ENCODE assay signal across 25 cellular contexts in the genomic region with DNA sequence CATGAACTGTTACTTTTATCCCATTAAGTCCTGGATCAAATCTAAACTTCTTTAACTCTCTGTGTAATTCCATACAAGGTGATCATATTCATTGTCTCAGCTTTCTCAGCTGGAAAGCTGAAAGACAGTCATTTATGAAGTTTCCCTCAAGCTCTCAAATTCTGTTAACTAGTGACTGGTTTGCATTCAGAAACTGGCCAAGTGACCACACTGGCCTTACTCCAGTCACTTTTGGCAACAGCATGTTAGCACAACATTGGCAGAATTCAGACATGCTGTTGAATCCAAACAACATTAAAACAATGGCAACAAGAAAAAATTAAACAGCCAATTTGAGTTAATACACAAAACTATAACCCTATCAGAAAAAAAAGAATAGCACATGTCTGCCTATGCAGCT.
"Had no signal": no experiment of that assay in that cellular context is flagged by ENCODE, and none has a peak within 500 bp of the region (broad histone marks: within the 10 kb centered on the region; RNA-seq: fewer than 3 reads in every experiment).

No MANE protein-coding gene starts in this region.

- H3K36me3 ChIP-seq: esophagus squamous epithelium, right lobe of liver, thoracic aorta, uterus had no signal

- ATAC-seq: activated CD4-positive, CD25-positive, alpha-beta regulatory T cell treated with anti-CD3 and anti-CD28 coated beads, Interleukin-2, amount 50 U/mL, for 24 hours; left cardiac atrium; naive thymus-derived CD4-positive, alpha-beta T cell; stimulated activated naive CD8-positive, alpha-beta T cell treated with anti-CD3 and anti-CD28 coated beads, Interleukin-15, Interleukin-2, amounts not matched to agents 100 U/mL and 50 U/mL, for 24 hours had no signal

- H3K9me3 ChIP-seq: esophagus squamous epithelium, right lobe of liver, thoracic aorta, uterus had no signal

- H3K4me2 ChIP-seq: hepatocyte had no signal

- H3K27ac ChIP-seq: esophagus squamous epithelium, hepatocyte, parathyroid adenoma, right lobe of liver, thoracic aorta, uterus, VCaP had no signal

- DNase-seq: activated CD4-positive, alpha-beta memory T cell treated with anti-CD3 and anti-CD28 coated beads for 36 hours; activated CD4-positive, alpha-beta T cell treated with anti-CD3 and anti-CD28 coated beads for 48 hours; activated CD8-positive, alpha-beta memory T cell treated with anti-CD3 and anti-CD28 coated beads, Interleukin-2, amount 50 U/mL, for 4 hours; activated gamma-delta T cell; activated naive CD4-positive, alpha-beta T cell treated with anti-CD3 and anti-CD28 coated beads, Interleukin-2, amount 50 U/mL, for 16 hours; activated T-cell treated with anti-CD3 and anti-CD28 coated beads, Interleukin-2, amount 50 U/mL, for 1 hour; amniotic stem cell; endodermal cell; esophagus squamous epithelium; glutamatergic neuron; islet precursor cell; left cardiac atrium; mammary epithelial cell; naive thymus-derived CD4-positive, alpha-beta T cell; right lobe of liver; stimulated activated CD4-positive, alpha-beta T cell treated with anti-CD3 and anti-CD28 coated beads, Interleukin-2, amount 100 ng/mL, for 48 hours; stimulated activated naive CD8-positive, alpha-beta T cell treated with anti-CD3 and anti-CD28 coated beads, Interleukin-15, Interleukin-2, amounts not matched to agents 100 U/mL and 50 U/mL, for 24 hours; SW 1271; T-helper 9 cell; uterus had no signal

- H3K4me1 ChIP-seq: esophagus squamous epithelium, parathyroid adenoma, right lobe of liver, uterus had no signal

- H3K27me3 ChIP-seq: esophagus squamous epithelium, hepatocyte, right lobe of liver, uterus had no signal

- H3K9ac ChIP-seq: parathyroid adenoma had no signal

- H2AFZ ChIP-seq: hepatocyte, parathyroid adenoma had no signal

- H3K4me3 ChIP-seq: esophagus squamous epithelium, hepatocyte, right lobe of liver, thoracic aorta, uterus had no signal

- H3K79me2 ChIP-seq: hepatocyte, parathyroid adenoma had no signal
